Comparison of ENCODE assay signal across 8 cellular contexts in the genomic region with DNA sequence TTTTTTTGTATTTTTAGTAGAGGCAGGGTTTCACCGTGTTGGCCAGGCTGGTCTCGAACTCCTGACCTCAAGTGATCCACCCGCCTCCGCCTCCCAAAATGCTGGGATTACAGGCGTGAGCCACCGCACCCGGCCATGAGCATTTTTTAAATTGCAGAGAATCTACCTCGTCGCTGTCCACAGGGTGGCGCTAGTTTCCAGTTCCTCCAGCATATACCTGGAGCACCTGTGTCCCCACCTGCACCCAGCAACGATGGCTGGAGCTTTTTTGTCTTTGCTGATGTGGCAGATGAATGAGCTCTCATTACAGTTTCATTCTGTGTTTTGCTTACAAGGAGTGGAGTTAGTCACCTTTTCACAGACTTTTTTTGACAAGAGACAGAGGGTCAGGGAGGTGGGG. TPM values are rescaled to one million over a fixed set of nuclear protein-coding genes. Genes with fewer than 3 reads are reported as not detected.
DNase-seq lines count a peak whose midpoint lies in the region; ATAC-seq and TF ChIP-seq lines count a peak whose summit lies in the region.
"Not testable (repeated sequence)": the region's sequence is repeated elsewhere in the genome, so short reads cannot be mapped to it uniquely, and the experiment has no call there.

No MANE protein-coding gene starts in this region.

- H3K4me3 ChIP-seq in A673 (ENCODE audit: low read depth, low read length, poor library complexity, severe bottlenecking) = not testable (repeated sequence)

- H3K27ac Mint-ChIP-seq in activated CD4-positive, alpha-beta T cell treated with anti-CD3 and anti-CD28 coated beads for 36 hours = not testable (repeated sequence)

- H3K27me3 ChIP-seq in A673 (replicated peaks; ENCODE audit: insufficient read depth, low read depth, low read length, poor library complexity) = not testable (repeated sequence)

- not testable (repeated sequence) for H3K9me3 ChIP-seq in A673 (ENCODE audit: low read depth, low read length, poor library complexity, severe bottlenecking)

- BruUV-seq in A673 (replicated peaks; lab: Mats Ljungman, UMichigan) = not testable (repeated sequence)

- H3K9me3 Mint-ChIP-seq in activated CD4-positive, alpha-beta T cell treated with anti-CD3 and anti-CD28 coated beads for 36 hours (ENCODE audit: low read depth) = not testable (repeated sequence)

- H3K4me1 Mint-ChIP-seq in activated CD4-positive, alpha-beta T cell treated with anti-CD3 and anti-CD28 coated beads for 36 hours = not testable (repeated sequence)

- CTCF ChIA-PET in A673 (lab: Charles Lee) = interaction anchor here (0.6 kb wide), 1 partner anchor 102 kb away, joined by 3 read pairs; no protein-coding TSS in a partner anchor
- CTCF ChIA-PET in activated CD4-positive, alpha-beta T cell treated with anti-CD3 and anti-CD28 coated beads for 36 hours (lab: Charles Lee) = interaction anchor here (0.6 to 1.6 kb wide), 3 partner anchors 17 to 225 kb away, joined by 3 to 4 read pairs (median 3); no protein-coding TSS in a partner anchor

- peaks cover 17% of the 10 kb centered on the region for H3K27me3 Mint-ChIP-seq in activated CD4-positive, alpha-beta T cell treated with anti-CD3 and anti-CD28 coated beads for 36 hours

- POLR2A ChIA-PET in A673 (lab: Charles Lee; ENCODE audit: low non-redundant PET); activated CD4-positive, alpha-beta T cell treated with anti-CD3 and anti-CD28 coated beads for 36 hours (lab: Charles Lee): not testable (repeated sequence)

- intact Hi-C loops in A673 (cut with micrococcal nuclease; ENCODE audit: unreplicated experiment); activated CD4-positive, alpha-beta T cell treated with anti-CD3 and anti-CD28 coated beads for 36 hours (cut with DNase I, micrococcal nuclease): not testable (repeated sequence)

- in situ Hi-C loops in T47D (cut with HindIII; ENCODE audit: low pct_unique_long_range_greater_than_20kb, low sequenced_read_pairs) = not testable (repeated sequence)

- not testable (repeated sequence) for H3K27ac ChIP-seq in A673 (ENCODE audit: low read depth, low read length, poor library complexity, severe bottlenecking)

- not testable (repeated sequence) for H3K36me3 Mint-ChIP-seq in activated CD4-positive, alpha-beta T cell treated with anti-CD3 and anti-CD28 coated beads for 36 hours (ENCODE audit: low read depth)

- TF ChIP-seq CTCF in A673 (conservative IDR thresholded peaks at IDR 0.05; ENCODE audit: low read depth, low read length) (peak; percentile 49), GM12873 (IDR thresholded peaks at IDR 0.05; ENCODE audit: insufficient read depth, low read depth, low read length, missing control alignments) (peak; percentile 33)

- not testable (repeated sequence) for DNase-seq in A673 (ENCODE audit: low spot score)
- peak; percentile 15 for DNase-seq in NAMALWA (ENCODE audit: low spot score)
- DNase-seq in NCI-H748 (lab: John Stamatoyannopoulos, UW; ENCODE audit: unreplicated experiment) = peak; percentile 61
- peak; percentile 58 for DNase-seq in activated CD4-positive, alpha-beta T cell treated with anti-CD3 and anti-CD28 coated beads for 36 hours
- peak; percentile 18 to 46 for DNase-seq in T47D (ENCODE audit: low read depth in 1 of 2, low spot score in 1 of 2)
- peak; percentile 66 for DNase-seq in iPS-NIHi11 (ENCODE audit: low spot score)
- DNase-seq in stimulated activated CD4-positive, alpha-beta T cell treated with anti-CD3 and anti-CD28 coated beads, Interleukin-15, amount 100 ng/mL, for 24 hours = peak; percentile 40

- not testable (repeated sequence) for ATAC-seq in activated CD4-positive, alpha-beta T cell treated with anti-CD3 and anti-CD28 coated beads for 36 hours

- not testable (repeated sequence) for H3K4me3 Mint-ChIP-seq in activated CD4-positive, alpha-beta T cell treated with anti-CD3 and anti-CD28 coated beads for 36 hours

- H3K36me3 ChIP-seq in A673 (ENCODE audit: insufficient read depth, low read length, poor library complexity, severe bottlenecking) = not testable (repeated sequence)

- not testable (repeated sequence) for H3K4me1 ChIP-seq in A673 (ENCODE audit: insufficient read depth, low read length, poor library complexity, severe bottlenecking)

RNA-seq across cellular contexts. Expression of a gene that starts 34.1 kb away (rescaled TPM):
- 0.84 and 1.4 TPM in 2 replicates for total RNA-seq in A673 (2021)
- not detected for total RNA-seq in activated CD4-positive, alpha-beta T cell treated with anti-CD3 and anti-CD28 coated beads for 36 hours
